ENCODE assay signal across 8 cellular contexts in the genomic region with DNA sequence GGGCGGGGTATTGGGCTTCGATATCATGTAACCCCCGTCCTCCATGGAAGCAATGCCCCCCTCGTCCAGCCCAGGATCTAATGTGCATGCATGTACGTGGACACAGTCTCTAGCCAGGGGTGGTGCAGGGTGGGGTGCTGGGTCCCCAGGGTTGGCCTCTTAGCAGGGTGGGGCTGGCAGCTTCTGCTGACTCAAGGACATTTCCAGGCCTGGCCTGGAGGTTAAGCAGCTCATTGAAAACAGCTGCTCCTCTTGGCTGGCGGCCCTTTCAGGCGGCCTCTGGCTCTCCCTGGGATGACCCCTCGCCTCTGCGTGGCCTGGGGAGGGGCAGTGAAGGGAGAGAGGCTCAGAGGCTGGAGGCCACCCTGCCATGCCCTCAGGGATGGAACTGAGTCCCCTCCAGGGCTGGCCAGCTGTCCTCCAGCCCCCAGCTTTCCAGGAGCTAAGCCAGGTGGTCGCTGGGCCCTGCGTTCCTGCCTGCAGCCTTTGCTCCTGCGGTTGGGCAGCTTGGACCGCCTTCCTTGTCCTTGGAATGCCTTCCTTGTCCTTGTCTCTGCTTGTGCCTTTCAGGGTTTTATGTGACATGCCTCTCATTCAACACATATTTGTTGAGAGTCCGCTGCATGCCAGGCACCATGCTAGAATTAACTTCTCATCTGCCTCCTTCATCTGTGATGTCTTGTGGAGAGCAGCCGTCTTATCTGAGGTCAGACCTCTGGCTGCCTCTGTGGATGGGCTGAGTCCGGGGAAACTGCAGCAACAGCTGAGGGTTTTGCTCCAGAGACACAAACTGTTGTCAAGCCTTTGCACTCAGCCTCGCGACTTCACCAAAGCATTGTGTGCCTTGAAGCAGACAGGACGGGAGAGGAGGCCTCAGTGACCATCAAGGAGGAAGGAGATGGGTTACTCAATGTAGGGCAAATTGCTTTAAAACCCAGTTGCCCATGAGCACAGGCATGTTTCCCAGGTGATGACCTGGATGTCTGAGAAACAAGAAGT. TPM values are rescaled to one million over a fixed set of nuclear protein-coding genes. Genes with fewer than 3 reads are reported as not detected.
DNase-seq lines count a peak whose midpoint lies in the region; ATAC-seq and TF ChIP-seq lines count a peak whose summit lies in the region.

No MANE protein-coding gene starts in this region.

- TF ChIP-seq CTCF in heart left ventricle (IDR thresholded peaks at IDR 0.05): no peak
- no peak for TF ChIP-seq CTCF in spleen (IDR thresholded peaks at IDR 0.05 in 8 of 11, conservative IDR thresholded peaks at IDR 0.05 in 3 of 11)

- WGBS in heart left ventricle, 4 donors: 42 to 59% (median 46%) methylated on average over 15 to 19 of the region's 19 CpGs
- WGBS in spleen, 5 donors: 29 to 61% (median 35%) methylated on average over 14 to 19 of the region's 19 CpGs

- peak overlapping the region in 10 of 12 donors; percentile 8 to 82 (median 66) for H3K27ac ChIP-seq in heart left ventricle
- H3K27ac ChIP-seq in spleen: peak overlapping the region in 6 of 8 donors; percentile 51 to 76 (median 66)

- no peaks in the 10 kb centered on the region for H3K36me3 Mint-ChIP-seq in T-cell

- ATAC-seq in T-cell (replicated peaks in 1 of 4) (peak in 1 of 4 experiments; percentile 5), heart left ventricle (peak; percentile 62 to 81 (median 77)), HG03565 (IDR thresholded peaks at IDR 0.05; ENCODE audit: unreplicated experiment) (no peak), GM18502 (IDR thresholded peaks at IDR 0.05; ENCODE audit: poor library complexity, unreplicated experiment) (no peak)

- peak in 2 of 3 experiments; percentile 47 to 52 for DNase-seq in NCI-H1417 (lab: John Stamatoyannopoulos, UW)
- no peak for DNase-seq in NCI-H1417 treated with DMSO at 0.1 percent for 48 hours (lab: John Stamatoyannopoulos, UW)
- no peak for DNase-seq in T-cell
- peak; percentile 80 to 92 (median 87) for DNase-seq in heart left ventricle
- DNase-seq in spleen: no peak
- no peak for DNase-seq in HuH-7.5 (ENCODE audit: low spot score)

- H3K4me1 Mint-ChIP-seq in T-cell: peaks cover 20 to 23% (median 22%) of the 10 kb centered on the region in 3 donors

- H3K4me3 Mint-ChIP-seq in T-cell: peak overlapping the region; percentile 80 to 95 (median 82)

- peak overlapping the region in 1 of 2 donors; percentile 46 for H3K27ac Mint-ChIP-seq in T-cell

- CTCF ChIA-PET in T-cell (lab: Charles Lee): no interaction called here

- POLR2A ChIA-PET in T-cell (lab: Charles Lee): interaction anchor here in 1 of 2 donors (0.5 kb wide), 1 partner anchor 775 kb away, joined by 3 read pairs; no protein-coding TSS in a partner anchor

- H3K4me1 ChIP-seq in heart left ventricle: peaks cover 0 to 42% (median 28%) of the 10 kb centered on the region in 12 donors
- peaks cover 14 to 50% (median 30%) of the 10 kb centered on the region in 6 donors for H3K4me1 ChIP-seq in spleen

- no peaks in the 10 kb centered on the region for H3K27me3 ChIP-seq in heart left ventricle
- H3K27me3 ChIP-seq in spleen (replicated peaks in 1 of 7): peaks cover 0 to 55% (median 6%) of the 10 kb centered on the region in 7 donors

- no peaks in the 10 kb centered on the region for H3K9me3 Mint-ChIP-seq in T-cell

- H3K9me3 ChIP-seq in heart left ventricle: no peaks in the 10 kb centered on the region
- H3K9me3 ChIP-seq in spleen: no peaks in the 10 kb centered on the region

- no peaks in the 10 kb centered on the region for H3K36me3 ChIP-seq in heart left ventricle
- H3K36me3 ChIP-seq in spleen: no peaks in the 10 kb centered on the region

- peaks cover 0 to 3% of the 10 kb centered on the region in 2 donors for H3K27me3 Mint-ChIP-seq in T-cell

- intact Hi-C loops in heart left ventricle (cut with DNase I) (loop anchor here in 2 of 10 donors (2.0 to 10.0 kb wide), 2 partner anchors 27 to 49 kb away; a partner anchor contains a TSS), spleen (cut with DNase I; ENCODE audit: low total_unique reads) (no loop called here)

- TF ChIP-seq POLR2A in heart left ventricle (IDR thresholded peaks at IDR 0.05) (no peak), spleen (IDR thresholded peaks at IDR 0.05) (no peak)

- H3K4me3 ChIP-seq in heart left ventricle (peak overlapping the region in 6 of 12 donors; percentile 50 to 57 (median 56)), spleen (peak overlapping the region in 2 of 8 donors; percentile 50 to 71)

RNA-seq across cellular contexts. Expression of a gene that starts 26.7 kb away (rescaled TPM):
- total RNA-seq in T-cell (1 to 10 TPM; 4.0 to 7.6 (median 5.2) TPM), heart left ventricle (10 to 100 TPM; 13.4 to 50.8 (median 23.3) TPM), spleen (10 to 100 TPM; 20.7 to 75.1 (median 41.3) TPM)
- polyA plus RNA-seq in heart left ventricle (10 to 100 TPM; 13.1 to 15.0 TPM), spleen (10 to 100 TPM in 1 of 3 donors, 1 to 10 TPM in 2; 4.5 to 19.2 (median 6.0) TPM)

Comparison
In these comparisons a context has a peak if more than half of its experiments do, and no peak if none do; other contexts are left out.
1. DNase-seq: peak in NCI-H1417 (2 of 3) and heart left ventricle (5 of 5); none in NCI-H1417 treated with DMSO at 0.1 percent for 48 hours (single experiment), T-cell (0 of 34), spleen (single experiment) and HuH-7.5 (single experiment).
2. ATAC-seq: peak in heart left ventricle (4 of 4); none in HG03565 (single experiment) and GM18502 (single experiment).